In the genomic region with DNA sequence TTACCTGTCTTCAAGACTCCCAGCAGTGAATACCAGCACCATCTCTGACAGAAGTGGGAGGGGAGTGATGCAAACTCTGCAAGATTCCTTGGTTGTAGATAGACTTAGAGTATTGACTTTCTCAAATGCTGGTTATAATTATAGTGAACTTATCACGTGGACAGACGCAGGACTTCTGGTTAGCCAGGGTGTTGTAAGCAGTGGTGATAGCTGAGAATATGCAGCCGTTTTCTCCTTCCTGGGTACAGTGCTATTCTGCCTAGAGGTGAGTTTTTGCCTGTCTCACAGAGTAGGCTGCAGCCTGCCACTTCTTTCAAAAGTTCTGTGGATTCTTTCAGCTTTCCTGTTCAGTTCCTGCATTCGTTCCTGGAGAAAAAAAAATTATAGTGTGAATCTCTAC, we compare ENCODE assay signal across 1 cellular context.
TF ChIP-seq lines count a peak whose summit lies in the region.

No MANE protein-coding gene starts in this region.

TF ChIP-seq in GM23338, 12 proteins besides CTCF, POLR2A, EP300 and RAD21:
- TF ChIP-seq, protein P1, sequence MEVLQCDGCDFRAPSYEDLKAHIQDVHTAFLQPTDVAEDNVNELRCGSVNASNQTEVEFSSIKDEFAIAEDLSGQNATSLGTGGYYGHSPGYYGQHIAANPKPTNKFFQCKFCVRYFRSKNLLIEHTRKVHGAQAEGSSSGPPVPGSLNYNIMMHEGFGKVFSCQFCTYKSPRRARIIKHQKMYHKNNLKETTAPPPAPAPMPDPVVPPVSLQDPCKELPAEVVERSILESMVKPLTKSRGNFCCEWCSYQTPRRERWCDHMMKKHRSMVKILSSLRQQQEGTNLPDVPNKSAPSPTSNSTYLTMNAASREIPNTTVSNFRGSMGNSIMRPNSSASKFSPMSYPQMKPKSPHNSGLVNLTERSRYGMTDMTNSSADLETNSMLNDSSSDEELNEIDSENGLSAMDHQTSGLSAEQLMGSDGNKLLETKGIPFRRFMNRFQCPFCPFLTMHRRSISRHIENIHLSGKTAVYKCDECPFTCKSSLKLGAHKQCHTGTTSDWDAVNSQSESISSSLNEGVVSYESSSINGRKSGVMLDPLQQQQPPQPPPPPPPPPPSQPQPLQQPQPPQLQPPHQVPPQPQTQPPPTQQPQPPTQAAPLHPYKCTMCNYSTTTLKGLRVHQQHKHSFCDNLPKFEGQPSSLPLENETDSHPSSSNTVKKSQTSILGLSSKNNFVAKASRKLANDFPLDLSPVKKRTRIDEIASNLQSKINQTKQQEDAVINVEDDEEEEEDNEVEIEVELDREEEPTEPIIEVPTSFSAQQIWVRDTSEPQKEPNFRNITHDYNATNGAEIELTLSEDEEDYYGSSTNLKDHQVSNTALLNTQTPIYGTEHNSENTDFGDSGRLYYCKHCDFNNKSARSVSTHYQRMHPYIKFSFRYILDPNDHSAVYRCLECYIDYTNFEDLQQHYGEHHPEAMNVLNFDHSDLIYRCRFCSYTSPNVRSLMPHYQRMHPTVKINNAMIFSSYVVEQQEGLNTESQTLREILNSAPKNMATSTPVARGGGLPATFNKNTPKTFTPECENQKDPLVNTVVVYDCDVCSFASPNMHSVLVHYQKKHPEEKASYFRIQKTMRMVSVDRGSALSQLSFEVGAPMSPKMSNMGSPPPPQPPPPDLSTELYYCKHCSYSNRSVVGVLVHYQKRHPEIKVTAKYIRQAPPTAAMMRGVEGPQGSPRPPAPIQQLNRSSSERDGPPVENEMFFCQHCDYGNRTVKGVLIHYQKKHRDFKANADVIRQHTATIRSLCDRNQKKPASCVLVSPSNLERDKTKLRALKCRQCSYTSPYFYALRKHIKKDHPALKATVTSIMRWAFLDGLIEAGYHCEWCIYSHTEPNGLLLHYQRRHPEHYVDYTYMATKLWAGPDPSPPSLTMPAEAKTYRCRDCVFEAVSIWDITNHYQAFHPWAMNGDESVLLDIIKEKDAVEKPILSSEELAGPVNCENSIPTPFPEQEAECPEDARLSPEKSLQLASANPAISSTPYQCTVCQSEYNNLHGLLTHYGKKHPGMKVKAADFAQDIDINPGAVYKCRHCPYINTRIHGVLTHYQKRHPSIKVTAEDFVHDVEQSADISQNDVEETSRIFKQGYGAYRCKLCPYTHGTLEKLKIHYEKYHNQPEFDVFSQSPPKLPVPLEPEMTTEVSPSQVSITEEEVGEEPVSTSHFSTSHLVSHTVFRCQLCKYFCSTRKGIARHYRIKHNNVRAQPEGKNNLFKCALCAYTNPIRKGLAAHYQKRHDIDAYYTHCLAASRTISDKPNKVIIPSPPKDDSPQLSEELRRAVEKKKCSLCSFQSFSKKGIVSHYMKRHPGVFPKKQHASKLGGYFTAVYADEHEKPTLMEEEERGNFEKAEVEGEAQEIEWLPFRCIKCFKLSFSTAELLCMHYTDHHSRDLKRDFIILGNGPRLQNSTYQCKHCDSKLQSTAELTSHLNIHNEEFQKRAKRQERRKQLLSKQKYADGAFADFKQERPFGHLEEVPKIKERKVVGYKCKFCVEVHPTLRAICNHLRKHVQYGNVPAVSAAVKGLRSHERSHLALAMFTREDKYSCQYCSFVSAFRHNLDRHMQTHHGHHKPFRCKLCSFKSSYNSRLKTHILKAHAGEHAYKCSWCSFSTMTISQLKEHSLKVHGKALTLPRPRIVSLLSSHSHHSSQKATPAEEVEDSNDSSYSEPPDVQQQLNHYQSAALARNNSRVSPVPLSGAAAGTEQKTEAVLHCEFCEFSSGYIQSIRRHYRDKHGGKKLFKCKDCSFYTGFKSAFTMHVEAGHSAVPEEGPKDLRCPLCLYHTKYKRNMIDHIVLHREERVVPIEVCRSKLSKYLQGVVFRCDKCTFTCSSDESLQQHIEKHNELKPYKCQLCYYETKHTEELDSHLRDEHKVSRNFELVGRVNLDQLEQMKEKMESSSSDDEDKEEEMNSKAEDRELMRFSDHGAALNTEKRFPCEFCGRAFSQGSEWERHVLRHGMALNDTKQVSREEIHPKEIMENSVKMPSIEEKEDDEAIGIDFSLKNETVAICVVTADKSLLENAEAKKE (CRISPR knock-in tag; IDR thresholded peaks at IDR 0.05): no peak
